8 cellular contexts compared by ENCODE assay signal in genomic region chr1:11967028-11967547, GRCh38. TPM values are rescaled to one million over a fixed set of nuclear protein-coding genes. Genes with fewer than 3 reads are reported as not detected.
DNase-seq lines count a peak whose midpoint lies in the region; ATAC-seq, FAIRE-seq and TF ChIP-seq lines count a peak whose summit lies in the region.

No MANE protein-coding gene starts in this region.

- ATAC-seq in HG02623 (IDR thresholded peaks at IDR 0.05; ENCODE audit: unreplicated experiment) (no peak), HG03280 (IDR thresholded peaks at IDR 0.05; ENCODE audit: unreplicated experiment) (no peak), HG02973 (IDR thresholded peaks at IDR 0.05; ENCODE audit: unreplicated experiment) (no peak)

- no peak overlapping the region for H3K9ac ChIP-seq in colonic mucosa (ENCODE audit: low read depth in 2 of 2, low read length in 2 of 2)

- H3K27ac ChIP-seq in colonic mucosa: no peak overlapping the region

- no peak for FAIRE-seq in D721Med (lab: Jason Lieb, UNC)

- TF ChIP-seq CTCF in D721Med (IDR thresholded peaks at IDR 0.05; ENCODE audit: insufficient read depth, missing control alignments) (peak; percentile 29), colonic mucosa (IDR thresholded peaks at IDR 0.05) (peak; percentile 44)

- H3K27me3 ChIP-seq in colonic mucosa: no peaks in the 10 kb centered on the region

- intact Hi-C loops in colonic mucosa (cut with DNase I): loop anchor here (5.0 kb wide), 1 partner anchor 130 kb away; no protein-coding TSS in a partner anchor

- no peak overlapping the region for H3K4me3 ChIP-seq in colonic mucosa

- peaks cover 5% of the 10 kb centered on the region for H3K36me3 ChIP-seq in colonic mucosa

- H3K4me1 ChIP-seq in colonic mucosa: no peaks in the 10 kb centered on the region

- no peaks in the 10 kb centered on the region for H3K9me3 ChIP-seq in colonic mucosa

- DNase-seq in D721Med (ENCODE audit: insufficient read length, low spot score): no peak
- peak; percentile 77 for DNase-seq in HT1080 (ENCODE audit: low read depth)
- DNase-seq in NOMO-1 (lab: John Stamatoyannopoulos, UW; ENCODE audit: unreplicated experiment in 2 of 2): peak; percentile 52 to 65
- peak; percentile 49 for DNase-seq in colonic mucosa
- peak; percentile 19 for DNase-seq in medulla oblongata (ENCODE audit: extremely low spot score)

RNA-seq across cellular contexts. Expression of gene MFN2, which starts 13.2 kb away (rescaled TPM):
- total RNA-seq in HT1080 (2014; rRNA removed; shearing (Covaris generic)): 76.2 and 78.2 TPM in 2 replicates
- 51.0 and 54.0 TPM in 2 replicates for polyA plus RNA-seq in HT1080 (2015; cell fraction: cytosol; rRNA removed)
- 78.9 and 79.9 TPM in 2 replicates for polyA plus RNA-seq in HT1080 (2015; cell fraction: nucleus; rRNA removed)
- 100 to 1,000 TPM; 102 to 110 TPM for total RNA-seq in colonic mucosa

RNA-seq across cellular contexts. Expression of gene PLOD1, which starts 32.6 kb away (rescaled TPM):
- total RNA-seq in HT1080 (2014; rRNA removed; shearing (Covaris generic)): 66.4 and 72.4 TPM in 2 replicates
- 136 and 145 TPM in 2 replicates for polyA plus RNA-seq in HT1080 (2015; cell fraction: cytosol; rRNA removed)
- 380 and 424 TPM in 2 replicates for polyA plus RNA-seq in HT1080 (2015; cell fraction: nucleus; rRNA removed)
- total RNA-seq in colonic mucosa: 10 to 100 TPM; 72.5 to 83.9 TPM

RNA-seq across cellular contexts. Expression of gene KIAA2013, which starts 40.9 kb away (rescaled TPM):
- total RNA-seq in HT1080 (2014; rRNA removed; shearing (Covaris generic)): 62.1 and 78.4 TPM in 2 replicates
- polyA plus RNA-seq in HT1080 (2015; cell fraction: cytosol; rRNA removed): 76.9 and 86.2 TPM in 2 replicates
- 60.8 and 66.9 TPM in 2 replicates for polyA plus RNA-seq in HT1080 (2015; cell fraction: nucleus; rRNA removed)
- 100 to 1,000 TPM; 110 to 128 TPM for total RNA-seq in colonic mucosa

RNA-seq across cellular contexts. Expression of gene MIIP, which starts 52.2 kb away (rescaled TPM):
- total RNA-seq in HT1080 (2014; rRNA removed; shearing (Covaris generic)): 30.4 and 34.2 TPM in 2 replicates
- polyA plus RNA-seq in HT1080 (2015; cell fraction: cytosol; rRNA removed): 15.2 and 18.6 TPM in 2 replicates
- polyA plus RNA-seq in HT1080 (2015; cell fraction: nucleus; rRNA removed): 41.5 and 48.7 TPM in 2 replicates
- 10 to 100 TPM; 13.0 to 31.5 TPM for total RNA-seq in colonic mucosa
